In the genomic region with DNA sequence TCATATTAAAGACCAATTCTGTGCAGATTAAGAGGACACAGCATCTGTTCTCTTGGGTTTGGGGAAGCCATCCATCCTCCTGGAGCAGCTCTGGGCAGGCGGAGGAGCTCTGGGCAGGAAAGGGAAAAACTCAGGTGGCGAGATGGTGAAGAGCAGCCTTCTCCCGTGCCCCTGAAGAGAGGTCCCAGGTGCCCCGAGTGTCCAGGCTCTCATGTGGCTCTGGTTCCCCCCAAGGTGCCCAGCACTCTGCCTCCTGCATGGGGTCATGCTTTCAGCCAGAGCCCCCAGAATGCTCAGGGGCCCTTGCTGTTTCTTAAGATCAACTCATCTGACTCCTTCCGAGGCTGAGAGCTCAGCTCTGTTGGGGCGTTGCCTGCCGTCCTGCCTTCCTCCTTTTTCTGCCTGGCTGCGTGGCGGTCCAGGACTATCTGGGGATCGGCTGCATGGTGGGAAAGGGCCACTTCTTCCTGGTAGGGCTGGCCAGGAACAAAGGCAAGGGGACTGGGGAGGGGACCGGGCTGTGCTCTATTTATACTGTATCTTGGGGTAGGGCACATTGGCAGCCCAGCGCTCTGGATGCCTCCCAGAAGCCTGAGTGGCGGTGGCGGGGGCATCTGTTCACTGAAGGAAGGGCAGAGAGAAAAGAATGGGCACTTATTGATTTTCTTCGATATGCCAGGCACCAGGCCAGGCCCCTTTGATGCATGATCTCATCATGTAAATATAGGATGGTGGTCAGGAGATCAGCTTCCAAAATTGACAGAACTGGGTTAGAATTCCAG, we compare ENCODE assay signal across 17 cellular contexts.
A peak's percentile ranks its signal among the peaks of the same experiment; 100 is the strongest.
DNase-seq lines count a peak whose midpoint lies in the region; TF ChIP-seq lines count a peak whose summit lies in the region.
"Had no signal": no experiment of that assay in that cellular context is flagged by ENCODE, and none has a peak within 500 bp of the region (broad histone marks: within the 10 kb centered on the region; RNA-seq: fewer than 3 reads in every experiment).

No MANE protein-coding gene starts in this region.

- H3K4me3 ChIP-seq in trophoblast cell (ENCODE audit: low read depth, low read length) (peak overlapping the region; percentile 14), uterus (no peak overlapping the region)
- H3K4me3 ChIP-seq: ascending aorta had no signal

- no CpG with 5 or more reads among the region's 15 CpGs for WGBS in trophoblast cell (ENCODE audit: extremely low coverage, insufficient coverage, insufficient read length)

- peaks cover 73% of the 10 kb centered on the region for H3K4me1 Mint-ChIP-seq in brain
- H3K4me1 Mint-ChIP-seq: stimulated activated effector memory CD8-positive, alpha-beta T cell treated with anti-CD3 and anti-CD28 coated beads, Interleukin-12 subunit alpha, Interleukin-12 subunit beta, amount 100 ng/mL, for 72 hours had no signal

- intact Hi-C loops in uterus (cut with DNase I; ENCODE audit: low total_unique reads) = no loop called here

- peak overlapping the region; percentile 45 to 86 (median 71) for H3K27ac Mint-ChIP-seq in brain
- H3K27ac Mint-ChIP-seq: activated naive CD4-positive, alpha-beta T cell treated with anti-CD3 and anti-CD28 coated beads for 36 hours; nephron; stimulated activated effector memory CD8-positive, alpha-beta T cell treated with anti-CD3 and anti-CD28 coated beads, Interleukin-12 subunit alpha, Interleukin-12 subunit beta, amount 100 ng/mL, for 72 hours had no signal

- H2BK5ac ChIP-seq in trophoblast cell (ENCODE audit: low read depth, low read length, poor library complexity) = no peak overlapping the region

- H3K79me2 ChIP-seq in trophoblast cell (ENCODE audit: control insufficient read depth, insufficient read depth, low read length, poor library complexity) = no peaks in the 10 kb centered on the region

- H2BK120ac ChIP-seq in trophoblast cell (ENCODE audit: insufficient read depth, low read length, poor library complexity) = no peak overlapping the region

- H4K12ac ChIP-seq in trophoblast cell (ENCODE audit: low read depth, low read length) = no peak overlapping the region

- TF ChIP-seq CTCF in brain (conservative IDR thresholded peaks at IDR 0.05) (no peak), uterus (IDR thresholded peaks at IDR 0.05) (no peak)

- DNase-seq in NCI-H1436 (lab: John Stamatoyannopoulos, UW) (peak; percentile 26), NCI-H1436 treated with DMSO at 0.1 percent for 48 hours (lab: John Stamatoyannopoulos, UW) (no peak), NCI-H2196 (lab: John Stamatoyannopoulos, UW; ENCODE audit: unreplicated experiment) (peak; percentile 48), trophoblast cell (no peak), uterus (no peak), NOMO-1 treated with dmso at 0.1 percent for 144 hours (lab: John Stamatoyannopoulos, UW; ENCODE audit: unreplicated experiment) (no peak), nucleus accumbens (lab: John Stamatoyannopoulos, UW) (no peak)
- DNase-seq: activated naive CD4-positive, alpha-beta T cell treated with anti-CD3 and anti-CD28 coated beads for 36 hours; GOT3; Karpas-422; mesenchymal stem cell; NCI-H1694 treated with DMSO at 0.1 percent for 48 hours; SW 1271 had no signal

- no peak overlapping the region for H3K27ac ChIP-seq in trophoblast cell (ENCODE audit: low read depth, low read length)
- no peak overlapping the region for H3K27ac ChIP-seq in uterus
- H3K27ac ChIP-seq: ascending aorta had no signal

- H3K9me3 ChIP-seq in trophoblast cell (ENCODE audit: insufficient read depth, low read depth, low read length) (peaks cover 2% of the 10 kb centered on the region), uterus (no peaks in the 10 kb centered on the region)
- H3K9me3 ChIP-seq: ascending aorta had no signal

- no peak overlapping the region for H3K23ac ChIP-seq in trophoblast cell (ENCODE audit: low read length)

- H3K9me3 Mint-ChIP-seq in brain = peaks cover 0 to 9% (median 1%) of the 10 kb centered on the region in 5 experiments
- H3K9me3 Mint-ChIP-seq: activated naive CD4-positive, alpha-beta T cell treated with anti-CD3 and anti-CD28 coated beads for 36 hours; stimulated activated effector memory CD8-positive, alpha-beta T cell treated with anti-CD3 and anti-CD28 coated beads, Interleukin-12 subunit alpha, Interleukin-12 subunit beta, amount 100 ng/mL, for 72 hours had no signal

- no peak for TF ChIP-seq POLR2A in uterus (IDR thresholded peaks at IDR 0.05)

- H2AFZ ChIP-seq in trophoblast cell (ENCODE audit: insufficient read depth, low read length, poor library complexity) = no peak overlapping the region

- H3K18ac ChIP-seq in trophoblast cell (ENCODE audit: low read length) = no peak overlapping the region

- H3K36me3 ChIP-seq in trophoblast cell (ENCODE audit: control insufficient read depth in 1 of 2, insufficient read depth in 2 of 2, low read length in 2 of 2) = no peaks in the 10 kb centered on the region
- no peaks in the 10 kb centered on the region for H3K36me3 ChIP-seq in uterus
- H3K36me3 ChIP-seq: ascending aorta had no signal

- no peaks in the 10 kb centered on the region for H3K79me1 ChIP-seq in trophoblast cell (ENCODE audit: low read length)

- no peak overlapping the region for H4K8ac ChIP-seq in trophoblast cell (ENCODE audit: low read depth, low read length)

- H3K4me1 ChIP-seq in trophoblast cell (ENCODE audit: control insufficient read depth in 1 of 2, insufficient read depth in 2 of 2, low read length in 2 of 2) (no peaks in the 10 kb centered on the region), uterus (no peaks in the 10 kb centered on the region)
- H3K4me1 ChIP-seq: ascending aorta had no signal

- no peak overlapping the region for H3K4me3 Mint-ChIP-seq in brain
- H3K4me3 Mint-ChIP-seq: activated naive CD4-positive, alpha-beta T cell treated with anti-CD3 and anti-CD28 coated beads for 36 hours; nephron; stimulated activated effector memory CD8-positive, alpha-beta T cell treated with anti-CD3 and anti-CD28 coated beads, Interleukin-12 subunit alpha, Interleukin-12 subunit beta, amount 100 ng/mL, for 72 hours had no signal

- H3K27me3 ChIP-seq in trophoblast cell (ENCODE audit: insufficient read depth, low read length) = no peaks in the 10 kb centered on the region
- H3K27me3 ChIP-seq in uterus = no peaks in the 10 kb centered on the region

- no peak overlapping the region for H2BK12ac ChIP-seq in trophoblast cell (ENCODE audit: low read length)

- H3K4me2 ChIP-seq in trophoblast cell (ENCODE audit: low read length) = no peak overlapping the region

- H2AK5ac ChIP-seq in trophoblast cell (ENCODE audit: low read length) = no peak overlapping the region

- H4K91ac ChIP-seq in trophoblast cell (ENCODE audit: low read depth, low read length) = no peak overlapping the region

- H3K4ac ChIP-seq in trophoblast cell (ENCODE audit: low read depth, low read length) = no peak overlapping the region

- no peaks in the 10 kb centered on the region for H3K36me3 Mint-ChIP-seq in brain
- H3K36me3 Mint-ChIP-seq: stimulated activated effector memory CD8-positive, alpha-beta T cell treated with anti-CD3 and anti-CD28 coated beads, Interleukin-12 subunit alpha, Interleukin-12 subunit beta, amount 100 ng/mL, for 72 hours had no signal

- H3K14ac ChIP-seq in trophoblast cell (ENCODE audit: low read length) = no peak overlapping the region

- H3K27me3 Mint-ChIP-seq in brain = peaks cover 6% of the 10 kb centered on the region

- H3K9ac ChIP-seq in trophoblast cell (ENCODE audit: low read length) = no peak overlapping the region

Comparison
In these comparisons a context has a peak if more than half of its experiments do, and no peak if none do; other contexts are left out.
1. DNase-seq: peak in NCI-H1436 (single experiment) and NCI-H2196 (single experiment); none in NCI-H1436 treated with DMSO at 0.1 percent for 48 hours (single experiment), trophoblast cell (0 of 2), uterus (0 of 2), NOMO-1 treated with dmso at 0.1 percent for 144 hours (single experiment) and nucleus accumbens (0 of 56).